Comparison of ENCODE assay signal across 9 cellular contexts in the genomic region with DNA sequence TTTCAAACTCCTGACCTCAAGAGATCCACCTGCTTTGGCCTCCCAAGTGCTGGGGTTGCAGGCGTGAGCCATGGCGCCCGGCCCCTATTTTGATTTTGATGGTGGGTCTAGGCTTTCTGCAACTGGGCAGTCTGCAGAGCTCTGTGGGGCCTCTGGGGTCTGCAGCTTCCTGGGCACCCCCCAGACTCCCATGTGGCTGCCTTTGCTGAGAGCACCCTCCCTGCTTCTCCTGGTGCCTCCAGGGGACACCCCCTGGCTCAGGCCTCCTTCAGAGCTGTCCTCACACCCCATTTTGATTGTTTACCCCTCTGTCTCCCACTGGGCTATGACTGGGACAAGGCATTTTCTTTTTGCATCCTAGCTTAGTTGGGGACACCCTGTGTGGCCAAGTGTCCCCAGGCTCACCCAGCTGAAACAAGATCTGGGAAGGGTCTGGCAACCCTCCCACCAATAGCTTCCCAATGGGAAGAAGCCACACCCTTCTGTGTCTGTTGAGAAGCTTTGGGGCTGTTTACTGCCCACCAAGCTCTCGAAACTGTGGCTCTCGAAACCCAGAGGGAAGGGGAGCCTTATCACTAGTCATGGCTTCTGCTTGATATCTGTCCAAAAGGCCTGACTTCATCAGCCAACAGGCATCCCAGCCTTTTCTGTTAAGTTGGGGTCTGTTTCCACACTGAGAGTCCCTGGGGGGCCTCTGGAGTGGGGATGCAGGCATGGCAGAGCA.
DNase-seq lines count a peak whose midpoint lies in the region; ATAC-seq and TF ChIP-seq lines count a peak whose summit lies in the region.
"Had no signal": no experiment of that assay in that cellular context is flagged by ENCODE, and none has a peak within 500 bp of the region (broad histone marks: within the 10 kb centered on the region; RNA-seq: fewer than 3 reads in every experiment).

No MANE protein-coding gene starts in this region.

- H3K27me3 ChIP-seq in left lung (no peaks in the 10 kb centered on the region), thoracic aorta (replicated peaks; ENCODE audit: insufficient read depth) (no peaks in the 10 kb centered on the region)

- H3K27ac ChIP-seq in left lung = peak overlapping the region; percentile 94 to 98
- H3K27ac ChIP-seq in thoracic aorta = peak overlapping the region; percentile 88 to 90

- H3K9me3 ChIP-seq in left lung (no peaks in the 10 kb centered on the region), thoracic aorta (no peaks in the 10 kb centered on the region)

- H3K36me3 ChIP-seq in left lung (no peaks in the 10 kb centered on the region), thoracic aorta (no peaks in the 10 kb centered on the region)

- H3K4me1 Mint-ChIP-seq in T-helper 2 cell treated with Interferon-gamma antibody and Interleukin-4, amounts not matched to agents 5 μg/mL and 100 μg/mL, for 36 hours (ENCODE audit: low read depth) = no peaks in the 10 kb centered on the region
- peaks cover 14% of the 10 kb centered on the region for H3K4me1 Mint-ChIP-seq in activated naive CD8-positive, alpha-beta T cell treated with anti-CD3 and anti-CD28 coated beads, Interleukin-2, amount 50 U/mL, for 24 hours

- H3K4me3 Mint-ChIP-seq in T-helper 2 cell treated with Interferon-gamma antibody and Interleukin-4, amounts not matched to agents 5 μg/mL and 100 μg/mL, for 36 hours = peak overlapping the region; percentile 38
- peak overlapping the region; percentile 14 for H3K4me3 Mint-ChIP-seq in activated naive CD8-positive, alpha-beta T cell treated with anti-CD3 and anti-CD28 coated beads, Interleukin-2, amount 50 U/mL, for 24 hours

- DNase-seq in T-helper 2 cell treated with Interferon-gamma antibody and Interleukin-4, amounts not matched to agents 5 μg/mL and 100 μg/mL, for 36 hours (ENCODE audit: low spot score) = no peak
- DNase-seq in T-helper 2 cell = no peak
- no peak for DNase-seq in activated naive CD8-positive, alpha-beta T cell treated with anti-CD3 and anti-CD28 coated beads, Interleukin-2, amount 50 U/mL, for 24 hours
- peak in 1 of 2 donors; percentile 35 for DNase-seq in left lung
- DNase-seq in thoracic aorta (ENCODE audit: low spot score) = no peak
- no peak for DNase-seq in stimulated activated CD4-positive, alpha-beta T cell treated with anti-CD3 and anti-CD28 coated beads, Interleukin-12 subunit alpha, Interleukin-12 subunit beta, amount 100 ng/mL, for 4 hours
- no peak for DNase-seq in SKM-1 (lab: John Stamatoyannopoulos, UW; ENCODE audit: unreplicated experiment)
- DNase-seq: activated CD8-positive, alpha-beta memory T cell treated with anti-CD3 and anti-CD28 coated beads, Interleukin-2, amount 50 U/mL, for 48 hours had no signal

- H3K27ac Mint-ChIP-seq in T-helper 2 cell treated with Interferon-gamma antibody and Interleukin-4, amounts not matched to agents 5 μg/mL and 100 μg/mL, for 36 hours = no peak overlapping the region
- no peak overlapping the region for H3K27ac Mint-ChIP-seq in activated naive CD8-positive, alpha-beta T cell treated with anti-CD3 and anti-CD28 coated beads, Interleukin-2, amount 50 U/mL, for 24 hours

- H3K9me3 Mint-ChIP-seq in T-helper 2 cell treated with Interferon-gamma antibody and Interleukin-4, amounts not matched to agents 5 μg/mL and 100 μg/mL, for 36 hours = no peaks in the 10 kb centered on the region
- H3K9me3 Mint-ChIP-seq in activated naive CD8-positive, alpha-beta T cell treated with anti-CD3 and anti-CD28 coated beads, Interleukin-2, amount 50 U/mL, for 24 hours = no peaks in the 10 kb centered on the region

- H3K27me3 Mint-ChIP-seq in T-helper 2 cell treated with Interferon-gamma antibody and Interleukin-4, amounts not matched to agents 5 μg/mL and 100 μg/mL, for 36 hours (ENCODE audit: low read depth) = peaks cover 3% of the 10 kb centered on the region
- H3K27me3 Mint-ChIP-seq in activated naive CD8-positive, alpha-beta T cell treated with anti-CD3 and anti-CD28 coated beads, Interleukin-2, amount 50 U/mL, for 24 hours = no peaks in the 10 kb centered on the region

- no peaks in the 10 kb centered on the region for H3K36me3 Mint-ChIP-seq in T-helper 2 cell treated with Interferon-gamma antibody and Interleukin-4, amounts not matched to agents 5 μg/mL and 100 μg/mL, for 36 hours (ENCODE audit: low read depth)
- H3K36me3 Mint-ChIP-seq in activated naive CD8-positive, alpha-beta T cell treated with anti-CD3 and anti-CD28 coated beads, Interleukin-2, amount 50 U/mL, for 24 hours (ENCODE audit: low read depth) = no peaks in the 10 kb centered on the region

- TF ChIP-seq CTCF in left lung (IDR thresholded peaks at IDR 0.05) = no peak
- no peak for TF ChIP-seq CTCF in thoracic aorta (IDR thresholded peaks at IDR 0.05)

- ATAC-seq in activated naive CD8-positive, alpha-beta T cell treated with anti-CD3 and anti-CD28 coated beads, Interleukin-2, amount 50 U/mL, for 24 hours = no peak
- ATAC-seq in left lung (peak; percentile 16), thoracic aorta (ENCODE audit: insufficient number of reproducible peaks, low FRiP score, low read depth) (no peak), HG03095 (IDR thresholded peaks at IDR 0.05; ENCODE audit: unreplicated experiment) (no peak)

- peaks cover 7 to 33% of the 10 kb centered on the region in 2 donors for H3K4me1 ChIP-seq in left lung
- peaks cover 8 to 19% of the 10 kb centered on the region in 2 donors for H3K4me1 ChIP-seq in thoracic aorta (ENCODE audit: control insufficient read depth in 1 of 2, low read depth in 2 of 2)

- H3K4me3 ChIP-seq in left lung (peak overlapping the region in 1 of 2 donors; percentile 52), thoracic aorta (peak overlapping the region; percentile 78)

- intact Hi-C loops in left lung (cut with DNase I) = no loop called here
